ENCODE assay signal across 25 cellular contexts in the genomic region with DNA sequence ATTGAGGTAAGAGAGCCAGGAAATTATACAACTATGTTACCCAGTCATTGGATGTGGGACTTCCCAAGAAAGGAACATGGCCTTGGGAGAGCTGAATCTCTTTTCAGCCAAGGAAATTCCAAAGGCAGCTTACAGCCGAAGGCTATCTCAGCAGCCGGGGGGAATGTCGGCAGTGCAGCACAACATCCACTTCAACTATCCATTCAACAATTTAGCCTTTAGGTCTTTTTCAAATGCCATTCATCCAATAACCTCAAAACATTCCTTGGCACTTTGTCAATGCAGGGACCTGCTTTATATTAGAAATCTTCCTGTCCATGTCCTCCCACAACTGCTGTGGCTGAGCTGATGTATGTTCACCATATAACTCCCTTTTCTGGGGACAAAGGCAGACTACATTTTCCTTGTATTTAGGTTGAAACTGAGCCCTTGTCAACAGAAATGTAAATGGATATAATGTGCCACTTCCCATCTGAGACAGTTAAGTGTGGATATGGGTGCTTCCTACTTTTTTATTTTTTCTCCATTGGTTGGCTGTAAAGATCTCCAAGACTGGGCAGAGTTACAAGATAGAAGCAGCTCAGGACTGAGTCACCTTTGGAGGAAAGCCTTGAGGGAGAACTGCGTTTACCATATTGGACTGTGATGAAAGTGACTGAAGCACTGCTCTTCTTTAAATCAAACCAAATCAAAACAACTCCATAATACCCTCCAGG.
A peak's percentile ranks its signal among the peaks of the same experiment; 100 is the strongest.
DNase-seq lines count a peak whose midpoint lies in the region; ATAC-seq, FAIRE-seq and TF ChIP-seq lines count a peak whose summit lies in the region.
"Had no signal": no experiment of that assay in that cellular context is flagged by ENCODE, and none has a peak within 500 bp of the region (broad histone marks: within the 10 kb centered on the region; RNA-seq: fewer than 3 reads in every experiment).

No MANE protein-coding gene starts in this region.

- CTCF ChIA-PET in mammary epithelial cell (lab: Charles Lee; ENCODE audit: low non-redundant PET): no interaction called here

- no peaks in the 10 kb centered on the region for H3K9me3 ChIP-seq in mammary epithelial cell (replicated peaks; ENCODE audit: insufficient read depth, low read length)
- H3K9me3 ChIP-seq: lower lobe of right lung, sigmoid colon had no signal

- TF ChIP-seq CTCF in mammary epithelial cell (conservative IDR thresholded peaks at IDR 0.05 in 1 of 2, IDR thresholded peaks at IDR 0.05 in 1 of 2; ENCODE audit: extremely low read depth in 1 of 2, insufficient read depth in 1 of 2, low read depth in 1 of 2, low read length in 2 of 2): no peak
- TF ChIP-seq CTCF in foreskin fibroblast (IDR thresholded peaks at IDR 0.05; ENCODE audit: low read depth, low read length): no peak

- no peak overlapping the region for H3K9ac ChIP-seq in mammary epithelial cell (ENCODE audit: insufficient read depth, low read length)

- no peak overlapping the region for H3K27ac ChIP-seq in mammary epithelial cell (ENCODE audit: insufficient read depth, low read depth, low read length)
- H3K27ac ChIP-seq: lower lobe of right lung, sigmoid colon had no signal

- intact Hi-C loops in mammary epithelial cell (cut with micrococcal nuclease): no loop called here

- FAIRE-seq in RCC 7860 (lab: Jason Lieb, UNC): no peak
- FAIRE-seq: endometrium, HTR-8/SVneo had no signal

- H3K36me3 ChIP-seq in mammary epithelial cell (ENCODE audit: insufficient read depth, low read length): no peaks in the 10 kb centered on the region
- H3K36me3 ChIP-seq: lower lobe of right lung, sigmoid colon had no signal

- BruUV-seq in mammary epithelial cell (replicated peaks; lab: Mats Ljungman, UMichigan): no TSS peak

- 29% methylated on average over 4 of the region's 4 CpGs for WGBS in mammary epithelial cell (ENCODE audit: low coverage, missing lambda C conversion rate)

- peak; percentile 2 for DNase-seq in Daoy (ENCODE audit: low read depth)
- peak; percentile 69 for DNase-seq in NCI-H69 (lab: John Stamatoyannopoulos, UW)
- DNase-seq in mammary epithelial cell: peak; percentile 14
- peak; percentile 7 to 40 for DNase-seq in foreskin fibroblast
- DNase-seq in stimulated activated CD4-positive, alpha-beta T cell treated with anti-CD3 and anti-CD28 coated beads, Interleukin-1b, Interleukin-23, amount 100 ng/mL, for 48 hours: no peak
- DNase-seq in RCC 7860 (ENCODE audit: low spot score): no peak
- DNase-seq: activated CD4-positive, alpha-beta T cell treated with anti-CD3 and anti-CD28 coated beads, Interleukin-2, amount 50 U/mL, for 4 hours; activated CD8-positive, alpha-beta memory T cell treated with anti-CD3 and anti-CD28 coated beads, Interleukin-2, amount 50 U/mL, for 4 hours; C1 segment of cervical spinal cord; EL; H7; lower lobe of right lung; NCI-H1105 treated with DMSO at 0.1 percent for 48 hours; NCI-H510A treated with DMSO at 0.1 percent for 48 hours; posterior cingulate gyrus; RPMI8226; sigmoid colon had no signal

- dilution Hi-C loops in mammary epithelial cell (cut with HindIII; ENCODE audit: low sequenced_read_pairs): no loop called here

- H2AFZ ChIP-seq in mammary epithelial cell (ENCODE audit: low read depth, low read length): no peak overlapping the region

- no peaks in the 10 kb centered on the region for H3K27me3 ChIP-seq in mammary epithelial cell (ENCODE audit: insufficient read depth, low read length)
- H3K27me3 ChIP-seq: sigmoid colon had no signal

- H3K4me2 ChIP-seq in mammary epithelial cell (ENCODE audit: insufficient read depth, low read depth, low read length): no peak overlapping the region

- H4K20me1 ChIP-seq in mammary epithelial cell (ENCODE audit: insufficient read depth, low read length): no peaks in the 10 kb centered on the region

- H3K79me2 ChIP-seq in mammary epithelial cell (ENCODE audit: insufficient read depth, low read length): no peaks in the 10 kb centered on the region

- H3K4me3 ChIP-seq in mammary epithelial cell (replicated peaks in 1 of 3; ENCODE audit: insufficient read depth in 1 of 3, low read depth in 2 of 3, low read length in 3 of 3) (no peak overlapping the region), foreskin fibroblast (ENCODE audit: low read depth in 1 of 2, low read length in 2 of 2) (no peak overlapping the region)
- H3K4me3 ChIP-seq: lower lobe of right lung, sigmoid colon had no signal

- no peak for ATAC-seq in GM21367 (IDR thresholded peaks at IDR 0.05; ENCODE audit: unreplicated experiment)
- ATAC-seq in GM21528 (IDR thresholded peaks at IDR 0.05; ENCODE audit: low FRiP score, unreplicated experiment): no peak
- ATAC-seq: activated naive CD4-positive, alpha-beta T cell treated with anti-CD3 and anti-CD28 coated beads, Interleukin-2, amount 50 U/mL, for 72 hours; activated T-helper 17 cell treated with anti-CD3 and anti-CD28 coated beads, Interleukin-2, amount 50 U/mL, for 72 hours; lower lobe of right lung; SK-N-SH treated with all-trans-retinoic acid at 6 μM for 48 hours; WTC11 had no signal

- H3K4me1 ChIP-seq in mammary epithelial cell (ENCODE audit: insufficient read depth, low read length): no peaks in the 10 kb centered on the region
- H3K4me1 ChIP-seq: lower lobe of right lung had no signal

- in situ Hi-C loops in mammary epithelial cell (cut with MboI; ENCODE audit: low sequenced_read_pairs in 2 of 2): no loop called here

Comparison
In these comparisons a context has a peak if more than half of its experiments do, and no peak if none do; other contexts are left out.
1. DNase-seq: peak in Daoy (single experiment), NCI-H69 (single experiment), mammary epithelial cell (single experiment) and foreskin fibroblast (2 of 2); none in stimulated activated CD4-positive, alpha-beta T cell treated with anti-CD3 and anti-CD28 coated beads, Interleukin-1b, Interleukin-23, amount 100 ng/mL, for 48 hours (single experiment) and RCC 7860 (single experiment).